8 cellular contexts compared by ENCODE assay signal in the genomic region with DNA sequence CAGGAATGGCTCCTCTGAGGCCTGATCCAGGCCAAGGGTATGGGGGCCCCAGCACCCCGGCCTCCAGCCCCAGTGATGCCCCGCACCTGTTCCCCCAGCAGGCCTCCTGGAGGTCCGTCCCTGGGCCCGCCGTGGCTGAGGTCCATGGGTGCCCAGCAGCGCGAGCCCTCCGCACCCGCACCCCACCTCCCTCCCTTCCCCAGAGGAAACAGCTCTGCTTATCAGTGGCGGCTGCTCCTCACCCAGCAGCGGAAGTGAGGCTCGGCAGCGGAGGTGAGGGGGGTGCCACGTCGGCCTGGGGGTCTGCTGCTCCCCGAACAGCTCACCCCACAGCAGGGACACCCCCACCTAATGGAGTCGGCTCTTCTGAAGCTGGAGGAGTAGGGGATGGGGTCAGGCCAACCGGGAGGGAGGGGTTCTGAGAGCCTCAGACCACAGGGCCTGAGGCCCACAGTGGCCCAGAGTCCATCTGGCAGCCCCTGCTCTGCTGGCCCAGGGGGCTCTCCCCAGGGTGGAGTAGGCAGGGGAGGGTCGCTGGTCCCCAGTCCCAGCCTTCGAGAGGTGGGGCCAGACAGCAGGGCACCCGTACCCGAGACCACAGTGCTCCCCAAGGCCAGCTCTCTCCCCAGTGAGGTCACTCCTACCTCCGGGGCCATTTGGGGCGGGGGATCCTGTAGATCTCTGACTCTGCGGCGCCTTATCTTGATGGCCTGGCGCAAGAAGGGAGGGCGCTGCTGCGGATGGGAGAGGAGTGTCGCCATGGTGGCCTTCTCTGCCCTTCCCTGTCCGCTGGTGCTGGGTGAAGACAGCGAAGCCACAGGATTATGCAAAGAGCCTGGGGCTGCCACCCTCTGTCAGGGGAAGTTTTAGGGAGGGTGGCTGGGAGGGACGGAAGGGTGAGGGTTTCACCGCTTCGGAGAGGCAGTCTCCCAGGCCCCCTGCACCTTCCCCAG. TPM values are rescaled to one million over a fixed set of nuclear protein-coding genes. Genes with fewer than 3 reads are reported as not detected.
A peak's percentile ranks its signal among the peaks of the same experiment; 100 is the strongest.
DNase-seq lines count a peak whose midpoint lies in the region; ATAC-seq and TF ChIP-seq lines count a peak whose summit lies in the region.

TSS of gene UNC13D (minus strand) at position 828 of the 953 bp plus-strand sequence. CDS start at position 761, 67 bp downstream.

- peak within 1 kb of the TSS; percentile 59 for H3K27ac ChIP-seq in adipose tissue (ENCODE audit: low read depth, low read length)
- H3K27ac ChIP-seq in lung (ENCODE audit: low read depth in 1 of 2, low read length in 1 of 2), result peak within 1 kb of the TSS; percentile 78 to 93
- H3K27ac ChIP-seq in suprapubic skin, result peak within 1 kb of the TSS; percentile 86

- TF ChIP-seq EP300 in suprapubic skin (IDR thresholded peaks at IDR 0.05), result no peak

- peak; percentile 40 to 71 (median 53) for DNase-seq in T-helper 1 cell
- DNase-seq in lung (ENCODE audit: low spot score), result peak; percentile 68
- DNase-seq in suprapubic skin (ENCODE audit: low spot score in 2 of 2), result peak in 1 of 2 donors; percentile 82
- DNase-seq in dedifferentiated amniotic fluid mesenchymal stem cell (ENCODE audit: extremely low spot score), result no peak
- no peak for DNase-seq in NCI-H2227 (lab: John Stamatoyannopoulos, UW; ENCODE audit: unreplicated experiment)
- DNase-seq in NCI-H345 treated with DMSO at 0.1 percent for 48 hours (lab: John Stamatoyannopoulos, UW; ENCODE audit: unreplicated experiment), result no peak

- peaks cover 0 to 41% of the 10 kb centered on the region in 2 donors for H3K36me3 ChIP-seq in lung (ENCODE audit: control insufficient read depth in 2 of 2, insufficient read depth in 2 of 2, low read length in 2 of 2)
- H3K36me3 ChIP-seq in suprapubic skin, result peaks cover 36% of the 10 kb centered on the region

- no peaks in the 10 kb centered on the region for H3K9me3 ChIP-seq in lung (ENCODE audit: control insufficient read depth in 2 of 2, insufficient read depth in 1 of 2, low read length in 1 of 2)
- H3K9me3 ChIP-seq in suprapubic skin, result no peaks in the 10 kb centered on the region

- H3K4me1 ChIP-seq in lung (ENCODE audit: control insufficient read depth in 2 of 2, insufficient read depth in 2 of 2, low read length in 2 of 2) (peaks cover 0 to 28% of the 10 kb centered on the region in 2 donors), suprapubic skin (peaks cover 45% of the 10 kb centered on the region)

- TF ChIP-seq CTCF in lung (IDR thresholded peaks at IDR 0.05; ENCODE audit: control extremely low read depth, extremely low read depth) (no peak), suprapubic skin (IDR thresholded peaks at IDR 0.05) (no peak)

- H3K27me3 ChIP-seq in lung (ENCODE audit: control insufficient read depth, insufficient read depth) (no peaks in the 10 kb centered on the region), suprapubic skin (no peaks in the 10 kb centered on the region)

- WGBS in adipose tissue, 3 donors, result 48 to 63% (median 50%) methylated on average over 29 to 35 of the region's 35 CpGs
- 13 to 28% methylated on average over 31 to 35 of the region's 35 CpGs for WGBS in lung, 2 donors
- 56% methylated on average over 4 of the region's 35 CpGs for WGBS in suprapubic skin

- peak within 1 kb of the TSS; percentile 43 for H3K4me3 ChIP-seq in lung
- peak within 1 kb of the TSS; percentile 37 for H3K4me3 ChIP-seq in suprapubic skin

- ATAC-seq in GM21619 (IDR thresholded peaks at IDR 0.05; ENCODE audit: unreplicated experiment) (peak; percentile 18), lung (ENCODE audit: insufficient read depth, low FRiP score) (peak; percentile 3)

- TF ChIP-seq POLR2A in suprapubic skin (IDR thresholded peaks at IDR 0.05), result no peak

RNA-seq across cellular contexts. Expression of gene UNC13D, which starts in this region (rescaled TPM):
- polyA plus RNA-seq in adipose tissue (10 to 100 TPM in 2 of 3 donors, 1 to 10 TPM in 1; 6.3 to 13.5 (median 10.1) TPM), lung (10 to 100 TPM; 61.2 to 85.2 TPM)
- total RNA-seq in lung (100 to 1,000 TPM in 1 of 2 donors, 10 to 100 TPM in 1; 56.6 to 110 TPM), suprapubic skin (10 to 100 TPM in 1 of 4 donors, 1 to 10 TPM in 3; 5.2 to 21.0 (median 7.2) TPM)

Comparison
In these comparisons a context has a peak if more than half of its experiments do, and no peak if none do; other contexts are left out.
1. RNA of gene UNC13D (polyA plus RNA-seq): 61.2 to 85.2 TPM in lung; 6.3 to 13.5 TPM in adipose tissue; every median in the first group is over 4 times any median in the second.
2. DNase-seq: peak in T-helper 1 cell (5 of 5) and lung (single experiment); none in dedifferentiated amniotic fluid mesenchymal stem cell (single experiment), NCI-H2227 (single experiment) and NCI-H345 treated with DMSO at 0.1 percent for 48 hours (single experiment).
3. Peak in every context shown above with its lines, with median percentiles within 50 percentile points of each other: H3K27ac ChIP-seq.